Comparison of ENCODE assay signal across 3 cellular contexts in genomic region chr1:210196266-210196665, GRCh38. TPM values are rescaled to one million over a fixed set of nuclear protein-coding genes. Genes with fewer than 3 reads are reported as not detected.
"Had no signal": no experiment of that assay in that cellular context is flagged by ENCODE, and none has a peak within 500 bp of the region (broad histone marks: within the 10 kb centered on the region; RNA-seq: fewer than 3 reads in every experiment).

No MANE protein-coding gene starts in this region.

RNA-seq across cellular contexts. Expression of gene SERTAD4, which starts 36.3 kb away (rescaled TPM):
- total RNA-seq: HepG2, K562 had no signal
- polyA plus RNA-seq: HepG2, IgD-negative memory B cell, K562 had no signal
